ENCODE assay signal across 2 cellular contexts in genomic region chr2:84875619-84876018, GRCh38.
TF ChIP-seq lines count a peak whose summit lies in the region.

No MANE protein-coding gene starts in this region.

TF ChIP-seq in HEK293, 187 proteins besides CTCF, POLR2A, EP300 and RAD21:
- 0 out of 2 replicates have a peak, but pooled peaks have one; percentile 75 for TF ChIP-seq ZNF121 (tag by site-specific recombination; IDR thresholded peaks at IDR 0.05)

TF ChIP-seq in K562, 482 proteins besides CTCF, POLR2A, EP300 and RAD21:
- TF ChIP-seq ZNF121 (CRISPR knock-in tag; conservative IDR thresholded peaks at IDR 0.05) = peak; percentile 53
